ENCODE assay signal across 1 cellular context in the genomic region with DNA sequence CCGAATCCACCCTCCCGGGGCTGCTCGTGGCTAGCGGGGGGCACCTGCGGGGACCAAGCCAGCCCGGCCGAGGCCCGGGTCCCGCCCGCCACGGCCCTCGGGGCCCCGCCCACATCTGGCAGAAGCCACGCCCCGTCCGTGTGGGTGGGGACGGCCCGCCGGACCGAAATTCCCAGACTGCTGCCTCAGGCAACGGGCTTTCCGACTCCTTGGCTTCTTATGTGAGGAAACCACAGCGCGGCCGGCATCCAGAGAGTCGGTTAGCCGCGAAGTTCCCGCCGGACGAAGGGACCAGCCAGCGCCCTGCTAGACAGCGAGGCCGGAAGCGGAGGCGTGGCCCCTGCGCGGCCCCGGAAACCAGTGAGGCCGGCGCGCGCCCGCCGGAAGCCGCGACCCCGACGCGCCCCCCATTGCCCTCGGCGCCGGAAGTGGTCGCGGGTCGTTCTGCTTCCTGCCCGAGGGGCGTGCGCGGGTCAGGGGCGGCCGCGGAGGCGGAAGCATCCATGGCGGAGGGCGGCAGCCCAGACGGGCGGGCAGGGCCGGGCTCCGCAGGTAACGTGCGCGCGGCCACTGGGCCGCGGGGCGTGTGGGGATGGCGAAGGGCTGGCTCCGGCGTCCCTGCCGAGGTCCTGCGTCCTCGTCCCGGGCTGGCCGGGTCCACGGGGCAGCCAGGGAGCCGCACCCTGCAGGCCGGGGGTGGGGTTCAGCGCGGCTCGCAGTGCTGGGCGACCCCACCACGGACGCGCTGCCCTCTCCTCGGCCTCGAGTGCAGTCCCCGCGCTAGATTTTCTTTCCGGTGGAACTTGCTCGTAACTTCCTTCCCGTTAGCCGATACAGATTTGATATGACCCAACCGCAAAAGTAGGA.
TF ChIP-seq lines count a peak whose summit lies in the region.

A gene with protein sequence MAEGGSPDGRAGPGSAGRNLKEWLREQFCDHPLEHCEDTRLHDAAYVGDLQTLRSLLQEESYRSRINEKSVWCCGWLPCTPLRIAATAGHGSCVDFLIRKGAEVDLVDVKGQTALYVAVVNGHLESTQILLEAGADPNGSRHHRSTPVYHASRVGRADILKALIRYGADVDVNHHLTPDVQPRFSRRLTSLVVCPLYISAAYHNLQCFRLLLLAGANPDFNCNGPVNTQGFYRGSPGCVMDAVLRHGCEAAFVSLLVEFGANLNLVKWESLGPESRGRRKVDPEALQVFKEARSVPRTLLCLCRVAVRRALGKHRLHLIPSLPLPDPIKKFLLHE (plus strand): TSS at position 360 of the 867 bp plus-strand sequence. CDS start 144 bp downstream, at position 504.

TF ChIP-seq in K562, 482 proteins besides CTCF, POLR2A, EP300 and RAD21 (continued from another document):
- TF ChIP-seq CREB1 (IDR thresholded peaks at IDR 0.05) (no peak), CREB1 (CRISPR knock-in tag; IDR thresholded peaks at IDR 0.05) (peak; percentile 19; the same call in 1 of the 2 replicates), CBFA2T3 (IDR thresholded peaks at IDR 0.05) (no peak), NONO (IDR thresholded peaks at IDR 0.05; ENCODE audit: low read depth in 2 of 2, low read length in 1 of 2) (peak; percentile 52 to 56; a peak in 2 of 4 replicates), MTA3 (IDR thresholded peaks at IDR 0.05; ENCODE audit: borderline replicate concordance) (0 out of 2 replicates have a peak, but pooled peaks have one; percentile 50), MAZ (CRISPR knock-in tag; conservative IDR thresholded peaks at IDR 0.05 in 1 of 2, IDR thresholded peaks at IDR 0.05 in 1 of 2) (peak; percentile 21 to 27; a peak in 1 of 4 replicates), SRSF3 (IDR thresholded peaks at IDR 0.05; ENCODE audit: insufficient read depth, low read length) (no peak), TRIM25 (IDR thresholded peaks at IDR 0.05; ENCODE audit: borderline replicate concordance) (no peak), RBFOX2 (IDR thresholded peaks at IDR 0.05; ENCODE audit: low read depth, low read length) (peak; percentile 88), DLX4 (CRISPR knock-in tag; IDR thresholded peaks at IDR 0.05) (no peak), FUS (optimal IDR thresholded peaks at IDR 0.05; ENCODE audit: low read depth, low read length) (no peak), CTBP1 (IDR thresholded peaks at IDR 0.05; ENCODE audit: borderline replicate concordance) (0 out of 2 replicates have a peak, but pooled peaks have one; percentile 15), TAF9B (IDR thresholded peaks at IDR 0.05; ENCODE audit: partially characterized antibody) (no peak), SAP30 (IDR thresholded peaks at IDR 0.05; ENCODE audit: borderline replicate concordance, insufficient read depth, low read depth, low read length, poor library complexity, severe bottlenecking) (peak; percentile 29), NRF1 (conservative IDR thresholded peaks at IDR 0.05 in 1 of 2, IDR thresholded peaks at IDR 0.05 in 1 of 2) (peak; percentile 69; a peak in 3 of 4 replicates), RB1 (IDR thresholded peaks at IDR 0.05; ENCODE audit: low read depth) (peak; percentile 21; the same call in 1 of the 2 replicates), RBBP5 (IDR thresholded peaks at IDR 0.05; ENCODE audit: borderline replicate concordance, insufficient read depth, low read length, poor library complexity, severe bottlenecking) (peak; percentile 83), TAF1 (IDR thresholded peaks at IDR 0.05; ENCODE audit: control insufficient read depth, extremely low read depth, insufficient read depth, low read length, severe bottlenecking) (peak; percentile 46), PML (IDR thresholded peaks at IDR 0.05; ENCODE audit: low read length) (peak; percentile 23; the same call in 1 of the 2 replicates), CXXC5 (CRISPR knock-in tag; IDR thresholded peaks at IDR 0.05) (peak; percentile 69; the same call in 1 of the 2 replicates), BCL6 (CRISPR knock-in tag; IDR thresholded peaks at IDR 0.05) (no peak), E2F3 (CRISPR knock-in tag; IDR thresholded peaks at IDR 0.05) (peak; percentile 48; the same call in 1 of the 2 replicates), FOXJ3 (CRISPR knock-in tag; IDR thresholded peaks at IDR 0.05) (no peak), EP400 (IDR thresholded peaks at IDR 0.05) (peak; percentile 78), KDM4B (IDR thresholded peaks at IDR 0.05; ENCODE audit: borderline replicate concordance in 2 of 2, low read depth in 1 of 2) (no peak), KDM5B (IDR thresholded peaks at IDR 0.05; ENCODE audit: insufficient replicate concordance, low read depth, low read length) (peak; percentile 27), ZNF253 (CRISPR knock-in tag; conservative IDR thresholded peaks at IDR 0.05) (no peak), HNRNPL (IDR thresholded peaks at IDR 0.05; ENCODE audit: low read depth, low read length) (no peak), ZNF274 (IDR thresholded peaks at IDR 0.05; ENCODE audit: borderline replicate concordance, low read depth, low read length) (no peak), EGR1 (conservative IDR thresholded peaks at IDR 0.05) (peak; percentile 88), ZNF395 (CRISPR knock-in tag; IDR thresholded peaks at IDR 0.05) (peak; percentile 79; the same call in 1 of the 2 replicates), NR2C2 (CRISPR knock-in tag; IDR thresholded peaks at IDR 0.05) (no peak), NR2C2 (tag; IDR thresholded peaks at IDR 0.05) (peak; percentile 95), GATAD2B (IDR thresholded peaks at IDR 0.05; ENCODE audit: borderline replicate concordance) (peak; percentile 68; the same call in 1 of the 2 replicates), ELF1 (tag; IDR thresholded peaks at IDR 0.05) (peak; percentile 63), SUPT5H (IDR thresholded peaks at IDR 0.05) (peak; percentile 72), SMAD4 (CRISPR knock-in tag; conservative IDR thresholded peaks at IDR 0.05) (0 out of 2 replicates have a peak, but pooled peaks have one; percentile 21), SP1 (CRISPR knock-in tag; IDR thresholded peaks at IDR 0.05) (peak; percentile 12; the same call in 1 of the 2 replicates), SIN3A (IDR thresholded peaks at IDR 0.05; ENCODE audit: borderline replicate concordance in 2 of 2, control insufficient read depth in 1 of 2, low read depth in 2 of 2, low read length in 2 of 2) (peak; percentile 32 to 52; a peak in 2 of 4 replicates), HNRNPLL (IDR thresholded peaks at IDR 0.05; ENCODE audit: low read depth, low read length, poor library complexity, severe bottlenecking) (peak; percentile 56)
- TF ChIP-seq, protein P1, sequence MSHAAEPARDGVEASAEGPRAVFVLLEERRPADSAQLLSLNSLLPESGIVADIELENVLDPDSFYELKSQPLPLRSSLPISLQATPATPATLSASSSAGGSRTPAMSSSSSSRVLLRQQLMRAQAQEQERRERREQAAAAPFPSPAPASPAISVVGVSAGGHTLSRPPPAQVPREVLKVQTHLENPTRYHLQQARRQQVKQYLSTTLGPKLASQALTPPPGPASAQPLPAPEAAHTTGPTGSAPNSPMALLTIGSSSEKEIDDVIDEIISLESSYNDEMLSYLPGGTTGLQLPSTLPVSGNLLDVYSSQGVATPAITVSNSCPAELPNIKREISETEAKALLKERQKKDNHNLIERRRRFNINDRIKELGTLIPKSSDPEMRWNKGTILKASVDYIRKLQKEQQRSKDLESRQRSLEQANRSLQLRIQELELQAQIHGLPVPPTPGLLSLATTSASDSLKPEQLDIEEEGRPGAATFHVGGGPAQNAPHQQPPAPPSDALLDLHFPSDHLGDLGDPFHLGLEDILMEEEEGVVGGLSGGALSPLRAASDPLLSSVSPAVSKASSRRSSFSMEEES (CRISPR knock-in tag; IDR thresholded peaks at IDR 0.05) = no peak
- TF ChIP-seq, protein P2, sequence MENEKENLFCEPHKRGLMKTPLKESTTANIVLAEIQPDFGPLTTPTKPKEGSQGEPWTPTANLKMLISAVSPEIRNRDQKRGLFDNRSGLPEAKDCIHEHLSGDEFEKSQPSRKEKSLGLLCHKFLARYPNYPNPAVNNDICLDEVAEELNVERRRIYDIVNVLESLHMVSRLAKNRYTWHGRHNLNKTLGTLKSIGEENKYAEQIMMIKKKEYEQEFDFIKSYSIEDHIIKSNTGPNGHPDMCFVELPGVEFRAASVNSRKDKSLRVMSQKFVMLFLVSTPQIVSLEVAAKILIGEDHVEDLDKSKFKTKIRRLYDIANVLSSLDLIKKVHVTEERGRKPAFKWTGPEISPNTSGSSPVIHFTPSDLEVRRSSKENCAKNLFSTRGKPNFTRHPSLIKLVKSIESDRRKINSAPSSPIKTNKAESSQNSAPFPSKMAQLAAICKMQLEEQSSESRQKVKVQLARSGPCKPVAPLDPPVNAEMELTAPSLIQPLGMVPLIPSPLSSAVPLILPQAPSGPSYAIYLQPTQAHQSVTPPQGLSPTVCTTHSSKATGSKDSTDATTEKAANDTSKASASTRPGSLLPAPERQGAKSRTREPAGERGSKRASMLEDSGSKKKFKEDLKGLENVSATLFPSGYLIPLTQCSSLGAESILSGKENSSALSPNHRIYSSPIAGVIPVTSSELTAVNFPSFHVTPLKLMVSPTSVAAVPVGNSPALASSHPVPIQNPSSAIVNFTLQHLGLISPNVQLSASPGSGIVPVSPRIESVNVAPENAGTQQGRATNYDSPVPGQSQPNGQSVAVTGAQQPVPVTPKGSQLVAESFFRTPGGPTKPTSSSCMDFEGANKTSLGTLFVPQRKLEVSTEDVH (IDR thresholded peaks at IDR 0.05; ENCODE audit: low read depth, partially characterized antibody) = no peak
- TF ChIP-seq, protein P3, sequence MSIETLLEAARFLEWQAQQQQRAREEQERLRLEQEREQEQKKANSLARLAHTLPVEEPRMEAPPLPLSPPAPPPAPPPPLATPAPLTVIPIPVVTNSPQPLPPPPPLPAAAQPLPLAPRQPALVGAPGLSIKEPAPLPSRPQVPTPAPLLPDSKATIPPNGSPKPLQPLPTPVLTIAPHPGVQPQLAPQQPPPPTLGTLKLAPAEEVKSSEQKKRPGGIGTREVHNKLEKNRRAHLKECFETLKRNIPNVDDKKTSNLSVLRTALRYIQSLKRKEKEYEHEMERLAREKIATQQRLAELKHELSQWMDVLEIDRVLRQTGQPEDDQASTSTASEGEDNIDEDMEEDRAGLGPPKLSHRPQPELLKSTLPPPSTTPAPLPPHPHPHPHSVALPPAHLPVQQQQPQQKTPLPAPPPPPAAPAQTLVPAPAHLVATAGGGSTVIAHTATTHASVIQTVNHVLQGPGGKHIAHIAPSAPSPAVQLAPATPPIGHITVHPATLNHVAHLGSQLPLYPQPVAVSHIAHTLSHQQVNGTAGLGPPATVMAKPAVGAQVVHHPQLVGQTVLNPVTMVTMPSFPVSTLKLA (conservative IDR thresholded peaks at IDR 0.05) = peak in 1 of 2 experiments; percentile 62; a peak in 2 of 4 replicates
